Comparison of ENCODE assay signal across 6 cellular contexts in genomic region chr17:78185981-78186688, GRCh38. TPM values are rescaled to one million over a fixed set of nuclear protein-coding genes. Genes with fewer than 3 reads are reported as not detected.
DNase-seq lines count a peak whose midpoint lies in the region; ATAC-seq and TF ChIP-seq lines count a peak whose summit lies in the region.

No MANE protein-coding gene starts in this region.

- H3K27me3 ChIP-seq in H7 (ENCODE audit: control insufficient read depth, insufficient read depth, low read length) (no peaks in the 10 kb centered on the region), right atrium auricular region (no peaks in the 10 kb centered on the region), spleen (replicated peaks in 1 of 7) (no peaks in the 10 kb centered on the region)

- 54 to 59% (median 57%) methylated on average over 10 of the region's 10 CpGs for WGBS in spleen, 5 donors

- H3K4me1 ChIP-seq in right atrium auricular region (peaks cover 0 to 28% of the 10 kb centered on the region in 2 donors), spleen (peaks cover 3 to 52% (median 23%) of the 10 kb centered on the region in 6 donors)

- TF ChIP-seq CTCF in right atrium auricular region (IDR thresholded peaks at IDR 0.05) (no peak), spleen (IDR thresholded peaks at IDR 0.05 in 8 of 11, conservative IDR thresholded peaks at IDR 0.05 in 3 of 11) (no peak)

- H3K9ac ChIP-seq in SK-N-MC (ENCODE audit: insufficient read length) = peak overlapping the region; percentile 89

- DNase-seq in H7 = no peak
- DNase-seq in SK-N-MC (ENCODE audit: low read depth, low spot score) = no peak
- DNase-seq in right atrium auricular region (ENCODE audit: low spot score) = no peak
- DNase-seq in spleen = no peak

- H3K4me3 ChIP-seq in H7 (ENCODE audit: insufficient read depth, low read depth, low read length) (peak overlapping the region; percentile 78), SK-N-MC (peak overlapping the region; percentile 79), right atrium auricular region (peak overlapping the region in 1 of 2 donors; percentile 61), spleen (peak overlapping the region in 4 of 8 donors; percentile 48 to 74 (median 56))

- TF ChIP-seq POLR2A in spleen (IDR thresholded peaks at IDR 0.05) = no peak

- peaks cover 29% of the 10 kb centered on the region for H3K36me3 ChIP-seq in H7 (replicated peaks; ENCODE audit: control insufficient read depth, insufficient read depth, low read length)
- H3K36me3 ChIP-seq in SK-N-MC (ENCODE audit: insufficient read depth, low read length) = peaks cover 26% of the 10 kb centered on the region; the same call in 1 of the 2 replicates
- peaks cover 2% of the 10 kb centered on the region for H3K36me3 ChIP-seq in right atrium auricular region
- peaks cover 0 to 12% (median 0%) of the 10 kb centered on the region in 6 donors for H3K36me3 ChIP-seq in spleen

- no peak overlapping the region for H3K27ac ChIP-seq in SK-N-MC
- peak overlapping the region; percentile 35 to 79 for H3K27ac ChIP-seq in right atrium auricular region
- peak overlapping the region in 3 of 8 donors; percentile 61 to 79 (median 76) for H3K27ac ChIP-seq in spleen

- intact Hi-C loops in spleen (cut with DNase I; ENCODE audit: low total_unique reads) = no loop called here

- no peak for ATAC-seq in HG02623 (IDR thresholded peaks at IDR 0.05; ENCODE audit: unreplicated experiment)
- ATAC-seq in activated CD4-positive, CD25-positive, alpha-beta regulatory T cell treated with anti-CD3 and anti-CD28 coated beads, Interleukin-2, amount 50 U/mL, for 24 hours = no peak

- H3K9me3 ChIP-seq in SK-N-MC (ENCODE audit: low read depth, low read length) (no peaks in the 10 kb centered on the region), right atrium auricular region (no peaks in the 10 kb centered on the region), spleen (no peaks in the 10 kb centered on the region)

RNA-seq across cellular contexts. Expression of gene TK1, which starts 0.7 kb away (rescaled TPM):
- total RNA-seq in H7 (2014; rRNA removed; shearing (Covaris generic)) = 48.4 and 56.5 TPM in 2 replicates
- total RNA-seq in right atrium auricular region (1 to 10 TPM; 2.2 TPM), spleen (10 to 100 TPM in 5 of 7 donors, 1 to 10 TPM in 2; 3.7 to 18.7 (median 10.5) TPM)
- 10 to 100 TPM in 2 of 3 donors, 1 to 10 TPM in 1; 3.9 to 20.4 (median 19.8) TPM for polyA plus RNA-seq in spleen

RNA-seq across cellular contexts. Expression of gene AFMID, which starts 1.0 kb away (rescaled TPM):
- 36.4 and 43.0 TPM in 2 replicates for total RNA-seq in H7 (2014; rRNA removed; shearing (Covaris generic))
- total RNA-seq in right atrium auricular region (10 to 100 TPM; 28.6 to 35.3 TPM), spleen (10 to 100 TPM; 19.3 to 42.5 (median 27.0) TPM)
- 10 to 100 TPM; 13.1 to 22.0 (median 14.1) TPM for polyA plus RNA-seq in spleen

RNA-seq across cellular contexts. Expression of gene SYNGR2, which starts 17.8 kb away (rescaled TPM):
- 24.4 and 24.5 TPM in 2 replicates for total RNA-seq in H7 (2014; rRNA removed; shearing (Covaris generic))
- total RNA-seq in right atrium auricular region (100 to 1,000 TPM in 1 of 2 donors, 10 to 100 TPM in 1; 52.8 to 129 TPM), spleen (100 to 1,000 TPM; 107 to 179 (median 137) TPM)
- polyA plus RNA-seq in spleen = 100 to 1,000 TPM; 152 to 201 (median 170) TPM

RNA-seq across cellular contexts. Expression of gene BIRC5, which starts 27.9 kb away (rescaled TPM):
- total RNA-seq in H7 (2014; rRNA removed; shearing (Covaris generic)) = 152 and 154 TPM in 2 replicates
- total RNA-seq in right atrium auricular region (1 to 10 TPM in 1 of 2 donors, not detected in 1; 3.7 TPM), spleen (10 to 100 TPM in 1 of 7 donors, 1 to 10 TPM in 6; 2.3 to 11.9 (median 6.2) TPM)
- 10 to 100 TPM in 1 of 3 donors, 1 to 10 TPM in 2; 2.1 to 11.3 (median 7.2) TPM for polyA plus RNA-seq in spleen

RNA-seq across cellular contexts. Expression of gene C17orf99, which starts 40.0 kb away (rescaled TPM):
- not detected in 2 replicates for total RNA-seq in H7 (2014; rRNA removed; shearing (Covaris generic))
- total RNA-seq in right atrium auricular region = not detected
- 1 to 10 TPM in 2 of 7 donors, under 1 TPM in 2, not detected in 3; 0.19 to 3.0 (median 0.95) TPM for total RNA-seq in spleen
- under 1 TPM in 2 of 3 donors, not detected in 1; 0.46 TPM for polyA plus RNA-seq in spleen
